Comparison of ENCODE assay signal across 1 cellular context in the genomic region with DNA sequence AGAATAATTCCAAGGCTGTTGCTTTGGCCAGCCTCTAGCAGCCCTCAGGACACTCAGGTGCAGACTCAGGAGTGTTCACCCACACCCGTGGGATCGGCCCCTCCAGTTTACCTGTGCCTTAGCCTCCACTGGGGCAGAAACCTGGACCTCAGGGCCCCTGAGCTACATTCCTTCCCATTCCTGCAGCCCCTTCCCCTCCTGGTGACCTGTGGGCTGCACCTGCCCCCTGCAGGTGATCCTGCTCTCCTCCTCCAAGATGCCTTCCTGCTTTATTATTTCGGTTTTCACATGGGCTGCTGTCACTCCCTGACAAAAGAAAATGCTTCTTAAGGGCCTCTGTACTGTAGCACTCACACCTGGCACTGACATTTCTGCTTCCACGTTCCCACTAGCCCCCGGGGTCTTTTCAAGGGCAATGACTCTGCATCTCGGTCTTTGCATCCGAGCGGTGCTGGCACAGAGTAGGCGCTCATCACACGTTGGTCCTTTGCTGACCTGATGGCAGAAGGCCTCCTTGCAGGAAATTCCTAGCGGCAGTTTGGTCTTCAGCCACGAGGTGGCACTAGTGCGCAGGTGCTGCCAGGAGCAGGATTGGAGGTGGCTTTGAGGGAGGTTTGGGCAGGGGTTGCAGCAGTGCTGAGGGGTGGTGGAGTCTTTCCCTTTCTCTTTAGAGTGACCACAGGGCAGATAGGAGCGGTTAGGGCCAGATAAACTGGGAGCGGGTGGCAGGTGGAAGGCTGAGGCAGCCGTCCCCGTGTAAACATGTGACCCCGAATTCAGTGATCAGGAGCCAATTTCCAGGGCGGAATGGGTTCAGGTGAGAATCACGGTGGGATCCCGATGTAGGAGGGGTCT.
A peak's percentile ranks its signal among the peaks of the same experiment; 100 is the strongest.
TF ChIP-seq lines count a peak whose summit lies in the region.

No MANE protein-coding gene starts in this region.

TF ChIP-seq in HEK293, 187 proteins besides CTCF, POLR2A, EP300 and RAD21 (continued from another document):
- TF ChIP-seq, protein P1, sequence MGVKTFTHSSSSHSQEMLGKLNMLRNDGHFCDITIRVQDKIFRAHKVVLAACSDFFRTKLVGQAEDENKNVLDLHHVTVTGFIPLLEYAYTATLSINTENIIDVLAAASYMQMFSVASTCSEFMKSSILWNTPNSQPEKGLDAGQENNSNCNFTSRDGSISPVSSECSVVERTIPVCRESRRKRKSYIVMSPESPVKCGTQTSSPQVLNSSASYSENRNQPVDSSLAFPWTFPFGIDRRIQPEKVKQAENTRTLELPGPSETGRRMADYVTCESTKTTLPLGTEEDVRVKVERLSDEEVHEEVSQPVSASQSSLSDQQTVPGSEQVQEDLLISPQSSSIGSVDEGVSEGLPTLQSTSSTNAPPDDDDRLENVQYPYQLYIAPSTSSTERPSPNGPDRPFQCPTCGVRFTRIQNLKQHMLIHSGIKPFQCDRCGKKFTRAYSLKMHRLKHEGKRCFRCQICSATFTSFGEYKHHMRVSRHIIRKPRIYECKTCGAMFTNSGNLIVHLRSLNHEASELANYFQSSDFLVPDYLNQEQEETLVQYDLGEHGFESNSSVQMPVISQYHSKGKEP (tag by site-specific recombination; IDR thresholded peaks at IDR 0.05): no peak
- TF ChIP-seq ZEB2 (tag by site-specific recombination; IDR thresholded peaks at IDR 0.05) (no peak), ZNF600 (tag by site-specific recombination; IDR thresholded peaks at IDR 0.05) (no peak)
- TF ChIP-seq, protein P2, sequence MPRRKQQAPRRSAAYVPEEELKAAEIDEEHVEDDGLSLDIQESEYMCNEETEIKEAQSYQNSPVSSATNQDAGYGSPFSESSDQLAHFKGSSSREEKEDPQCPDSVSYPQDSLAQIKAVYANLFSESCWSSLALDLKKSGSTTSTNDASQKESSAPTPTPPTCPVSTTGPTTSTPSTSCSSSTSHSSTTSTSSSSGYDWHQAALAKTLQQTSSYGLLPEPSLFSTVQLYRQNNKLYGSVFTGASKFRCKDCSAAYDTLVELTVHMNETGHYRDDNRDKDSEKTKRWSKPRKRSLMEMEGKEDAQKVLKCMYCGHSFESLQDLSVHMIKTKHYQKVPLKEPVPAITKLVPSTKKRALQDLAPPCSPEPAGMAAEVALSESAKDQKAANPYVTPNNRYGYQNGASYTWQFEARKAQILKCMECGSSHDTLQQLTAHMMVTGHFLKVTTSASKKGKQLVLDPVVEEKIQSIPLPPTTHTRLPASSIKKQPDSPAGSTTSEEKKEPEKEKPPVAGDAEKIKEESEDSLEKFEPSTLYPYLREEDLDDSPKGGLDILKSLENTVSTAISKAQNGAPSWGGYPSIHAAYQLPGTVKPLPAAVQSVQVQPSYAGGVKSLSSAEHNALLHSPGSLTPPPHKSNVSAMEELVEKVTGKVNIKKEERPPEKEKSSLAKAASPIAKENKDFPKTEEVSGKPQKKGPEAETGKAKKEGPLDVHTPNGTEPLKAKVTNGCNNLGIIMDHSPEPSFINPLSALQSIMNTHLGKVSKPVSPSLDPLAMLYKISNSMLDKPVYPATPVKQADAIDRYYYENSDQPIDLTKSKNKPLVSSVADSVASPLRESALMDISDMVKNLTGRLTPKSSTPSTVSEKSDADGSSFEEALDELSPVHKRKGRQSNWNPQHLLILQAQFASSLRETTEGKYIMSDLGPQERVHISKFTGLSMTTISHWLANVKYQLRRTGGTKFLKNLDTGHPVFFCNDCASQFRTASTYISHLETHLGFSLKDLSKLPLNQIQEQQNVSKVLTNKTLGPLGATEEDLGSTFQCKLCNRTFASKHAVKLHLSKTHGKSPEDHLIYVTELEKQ (tag by site-specific recombination; IDR thresholded peaks at IDR 0.05; ENCODE audit: borderline replicate concordance): no peak
- TF ChIP-seq, protein P3, sequence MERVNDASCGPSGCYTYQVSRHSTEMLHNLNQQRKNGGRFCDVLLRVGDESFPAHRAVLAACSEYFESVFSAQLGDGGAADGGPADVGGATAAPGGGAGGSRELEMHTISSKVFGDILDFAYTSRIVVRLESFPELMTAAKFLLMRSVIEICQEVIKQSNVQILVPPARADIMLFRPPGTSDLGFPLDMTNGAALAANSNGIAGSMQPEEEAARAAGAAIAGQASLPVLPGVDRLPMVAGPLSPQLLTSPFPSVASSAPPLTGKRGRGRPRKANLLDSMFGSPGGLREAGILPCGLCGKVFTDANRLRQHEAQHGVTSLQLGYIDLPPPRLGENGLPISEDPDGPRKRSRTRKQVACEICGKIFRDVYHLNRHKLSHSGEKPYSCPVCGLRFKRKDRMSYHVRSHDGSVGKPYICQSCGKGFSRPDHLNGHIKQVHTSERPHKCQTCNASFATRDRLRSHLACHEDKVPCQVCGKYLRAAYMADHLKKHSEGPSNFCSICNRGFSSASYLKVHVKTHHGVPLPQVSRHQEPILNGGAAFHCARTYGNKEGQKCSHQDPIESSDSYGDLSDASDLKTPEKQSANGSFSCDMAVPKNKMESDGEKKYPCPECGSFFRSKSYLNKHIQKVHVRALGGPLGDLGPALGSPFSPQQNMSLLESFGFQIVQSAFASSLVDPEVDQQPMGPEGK (tag by site-specific recombination; IDR thresholded peaks at IDR 0.05): peak; percentile 22; the same call in 1 of the 2 replicates
